Comparison of ENCODE assay signal across 21 cellular contexts in the genomic region with DNA sequence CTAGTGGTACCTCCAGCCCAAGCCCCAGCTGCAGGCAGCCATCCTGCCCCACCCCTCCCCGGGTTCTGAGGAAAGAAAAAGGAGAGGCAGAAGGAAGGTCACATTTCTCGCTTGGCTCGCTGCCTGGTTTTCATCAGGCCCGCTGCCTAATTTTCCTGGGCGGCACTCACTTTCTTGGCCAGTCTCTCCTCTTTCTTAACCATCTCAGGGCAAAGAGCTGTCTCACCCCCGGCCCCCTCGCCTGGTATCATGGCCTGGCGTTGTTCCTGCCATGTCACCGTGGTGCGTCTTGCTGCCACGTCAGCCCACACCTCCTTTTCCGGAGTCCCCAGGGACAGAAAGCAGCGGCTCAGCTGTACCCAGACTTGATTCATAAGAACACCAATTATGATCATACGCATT. TPM values are rescaled to one million over a fixed set of nuclear protein-coding genes. Genes with fewer than 3 reads are reported as not detected.
DNase-seq lines count a peak whose midpoint lies in the region; ATAC-seq, FAIRE-seq and TF ChIP-seq lines count a peak whose summit lies in the region.
"Had no signal": no experiment of that assay in that cellular context is flagged by ENCODE, and none has a peak within 500 bp of the region (broad histone marks: within the 10 kb centered on the region; RNA-seq: fewer than 3 reads in every experiment).

No MANE protein-coding gene starts in this region.

- no peaks in the 10 kb centered on the region for H3K27me3 Mint-ChIP-seq in MCF 10A (ENCODE audit: insufficient read depth, unreplicated experiment)
- H3K27me3 Mint-ChIP-seq in WTC11 (ENCODE audit: low read depth), result no peaks in the 10 kb centered on the region
- H3K27me3 Mint-ChIP-seq in activated CD4-positive, alpha-beta memory T cell treated with anti-CD3 and anti-CD28 coated beads, Interleukin-2, amount 10 ng/mL, durations not matched to agents 7 days and 5 days, result peaks cover 9% of the 10 kb centered on the region

- CTCF ChIA-PET in MCF 10A (lab: Yijun Ruan, JAX) (interaction anchor here (0.6 kb wide), 3 partner anchors 38 to 323 kb away, joined by 3 read pairs; no protein-coding TSS in a partner anchor), WTC11 (lab: Charles Lee) (no interaction called here)
- CTCF ChIA-PET in activated CD4-positive, alpha-beta memory T cell treated with anti-CD3 and anti-CD28 coated beads, Interleukin-2, amount 10 ng/mL, durations not matched to agents 7 days and 5 days (lab: Charles Lee), result no interaction called here

- no peak overlapping the region for H3K27ac Mint-ChIP-seq in MCF 10A (ENCODE audit: low read depth, unreplicated experiment)
- no peak overlapping the region for H3K27ac Mint-ChIP-seq in WTC11
- no peak overlapping the region for H3K27ac Mint-ChIP-seq in activated CD4-positive, alpha-beta memory T cell treated with anti-CD3 and anti-CD28 coated beads, Interleukin-2, amount 10 ng/mL, durations not matched to agents 7 days and 5 days

- H3K27me3 ChIP-seq in breast epithelium (peaks cover 0 to 3% of the 10 kb centered on the region in 2 donors), keratinocyte (ENCODE audit: control insufficient read depth, extremely low read depth, insufficient read depth, low read length) (no peaks in the 10 kb centered on the region)
- H3K27me3 ChIP-seq: BLaER1, upper lobe of left lung had no signal

- H3K36me3 Mint-ChIP-seq in MCF 10A (ENCODE audit: insufficient read depth, unreplicated experiment) (no peaks in the 10 kb centered on the region), WTC11 (no peaks in the 10 kb centered on the region)
- H3K36me3 Mint-ChIP-seq in activated CD4-positive, alpha-beta memory T cell treated with anti-CD3 and anti-CD28 coated beads, Interleukin-2, amount 10 ng/mL, durations not matched to agents 7 days and 5 days (ENCODE audit: low read depth), result no peaks in the 10 kb centered on the region
- H3K36me3 Mint-ChIP-seq: naive thymus-derived CD8-positive, alpha-beta T cell had no signal

- H3K79me2 ChIP-seq in keratinocyte (ENCODE audit: control insufficient read depth, insufficient read depth, low read length), result no peaks in the 10 kb centered on the region

- H3K9ac ChIP-seq in keratinocyte (ENCODE audit: control insufficient read depth, extremely low read depth, insufficient read depth, low read length), result peak overlapping the region; percentile 33
- H3K9ac ChIP-seq: BLaER1 had no signal

- intact Hi-C loops in MCF 10A (cut with micrococcal nuclease) (no loop called here), breast epithelium (cut with DNase I; ENCODE audit: low total_unique reads) (loop anchor here (5.0 kb wide), 1 partner anchor 464 kb away; no protein-coding TSS in a partner anchor)

- H3K9me3 ChIP-seq in breast epithelium (no peaks in the 10 kb centered on the region), keratinocyte (ENCODE audit: control insufficient read depth, low read depth, low read length) (no peaks in the 10 kb centered on the region)
- H3K9me3 ChIP-seq: BLaER1, upper lobe of left lung had no signal

- H3K9me3 Mint-ChIP-seq in MCF 10A (ENCODE audit: unreplicated experiment), result no peaks in the 10 kb centered on the region
- H3K9me3 Mint-ChIP-seq in WTC11, result no peaks in the 10 kb centered on the region
- H3K9me3 Mint-ChIP-seq in activated CD4-positive, alpha-beta memory T cell treated with anti-CD3 and anti-CD28 coated beads, Interleukin-2, amount 10 ng/mL, durations not matched to agents 7 days and 5 days, result no peaks in the 10 kb centered on the region
- H3K9me3 Mint-ChIP-seq: naive thymus-derived CD8-positive, alpha-beta T cell had no signal

- H3K36me3 ChIP-seq in breast epithelium (no peaks in the 10 kb centered on the region), keratinocyte (ENCODE audit: control insufficient read depth in 2 of 2, extremely low read depth in 1 of 2, insufficient read depth in 2 of 2, low read length in 2 of 2) (no peaks in the 10 kb centered on the region)
- H3K36me3 ChIP-seq: BLaER1, upper lobe of left lung had no signal

- no peaks in the 10 kb centered on the region for H3K4me1 ChIP-seq in breast epithelium
- peaks cover 51% of the 10 kb centered on the region for H3K4me1 ChIP-seq in keratinocyte (ENCODE audit: control insufficient read depth, extremely low read depth, insufficient read depth, low read length)
- H3K4me1 ChIP-seq: BLaER1 had no signal

- TF ChIP-seq CTCF in MCF 10A (IDR thresholded peaks at IDR 0.05; ENCODE audit: unreplicated experiment) (no peak), breast epithelium (IDR thresholded peaks at IDR 0.05) (no peak), keratinocyte (optimal IDR thresholded peaks at IDR 0.05 in 1 of 3, IDR thresholded peaks at IDR 0.05 in 1 of 3, conservative IDR thresholded peaks at IDR 0.05 in 1 of 3; ENCODE audit: extremely low read depth in 1 of 3, insufficient read depth in 2 of 3, low read length in 3 of 3) (no peak), WTC11 (IDR thresholded peaks at IDR 0.05) (no peak)

- H2AFZ ChIP-seq in keratinocyte (ENCODE audit: control insufficient read depth, low read length), result peak overlapping the region; percentile 79

- no peak for TF ChIP-seq POLR2A in breast epithelium (IDR thresholded peaks at IDR 0.05)

- H4K20me1 ChIP-seq in keratinocyte (ENCODE audit: control insufficient read depth, extremely low read depth, insufficient read depth, low read length), result no peaks in the 10 kb centered on the region
- H4K20me1 ChIP-seq: BLaER1 had no signal

- FAIRE-seq in keratinocyte (lab: Jason Lieb, UNC), result no peak
- FAIRE-seq: D721Med, GM12891, kidney had no signal

- H3K4me1 Mint-ChIP-seq in MCF 10A (ENCODE audit: insufficient read depth, unreplicated experiment) (peaks cover 41% of the 10 kb centered on the region), WTC11 (peaks cover 4% of the 10 kb centered on the region)
- no peaks in the 10 kb centered on the region for H3K4me1 Mint-ChIP-seq in activated CD4-positive, alpha-beta memory T cell treated with anti-CD3 and anti-CD28 coated beads, Interleukin-2, amount 10 ng/mL, durations not matched to agents 7 days and 5 days
- H3K4me1 Mint-ChIP-seq: naive thymus-derived CD8-positive, alpha-beta T cell had no signal

- no TSS peak for BruUV-seq in MCF 10A (replicated peaks; lab: Mats Ljungman, UMichigan)

- H3K27ac ChIP-seq in breast epithelium, result peak overlapping the region in 1 of 2 donors; percentile 12
- H3K27ac ChIP-seq in keratinocyte (ENCODE audit: control insufficient read depth, insufficient read depth, low read length), result peak overlapping the region; percentile 48
- H3K27ac ChIP-seq: BLaER1, upper lobe of left lung had no signal

- ATAC-seq in WTC11, result no peak
- ATAC-seq: naive thymus-derived CD8-positive, alpha-beta T cell had no signal

- peak overlapping the region in 1 of 3 donors; percentile 8 for H3K4me3 ChIP-seq in breast epithelium
- no peak overlapping the region for H3K4me3 ChIP-seq in keratinocyte (ENCODE audit: control insufficient read depth in 2 of 3, extremely low read depth in 1 of 3, insufficient read depth in 2 of 3, low read depth in 1 of 3, low read length in 3 of 3)
- H3K4me3 ChIP-seq: BLaER1, upper lobe of left lung had no signal

- DNase-seq in MCF 10A (ENCODE audit: unreplicated experiment) (peak; percentile 93), breast epithelium (ENCODE audit: low spot score in 2 of 2) (no peak), fibroblast of gingiva (ENCODE audit: low read depth) (peak; percentile 11), keratinocyte (ENCODE audit: low read depth, low spot score) (no peak), NOMO-1 treated with DMSO at 0.1 percent for 48 hours (lab: John Stamatoyannopoulos, UW; ENCODE audit: unreplicated experiment) (no peak), WTC11 (ENCODE audit: low spot score) (no peak), NCI-H1436 (lab: John Stamatoyannopoulos, UW) (no peak)
- DNase-seq in activated CD4-positive, alpha-beta memory T cell treated with anti-CD3 and anti-CD28 coated beads, Interleukin-2, amount 10 ng/mL, durations not matched to agents 7 days and 5 days, result no peak
- DNase-seq: activated CD4-positive, alpha-beta T cell treated with anti-CD3 and anti-CD28 coated beads for 48 hours; activated CD8-positive, alpha-beta memory T cell treated with anti-CD3 and anti-CD28 coated beads, Interleukin-2, amount 50 U/mL, for 4 hours; activated effector memory CD4-positive, alpha-beta T cell treated with anti-CD3 and anti-CD28 coated beads, Interleukin-2, amount 50 U/mL, for 16 hours; HCEC 1CT; kidney; mesendoderm; naive thymus-derived CD8-positive, alpha-beta T cell; stimulated activated CD4-positive, alpha-beta T cell treated with anti-CD3 and anti-CD28 coated beads, Interleukin-4, amount 100 ng/mL, for 1 hour; SW 1271; upper lobe of left lung had no signal

- dilution Hi-C loops in keratinocyte (cut with MboI; ENCODE audit: extremely low pct_ligation_motif_present, low sequenced_read_pairs), result no loop called here

- H3K4me3 Mint-ChIP-seq in MCF 10A (ENCODE audit: unreplicated experiment) (no peak overlapping the region), WTC11 (no peak overlapping the region)
- no peak overlapping the region for H3K4me3 Mint-ChIP-seq in activated CD4-positive, alpha-beta memory T cell treated with anti-CD3 and anti-CD28 coated beads, Interleukin-2, amount 10 ng/mL, durations not matched to agents 7 days and 5 days
- H3K4me3 Mint-ChIP-seq: naive thymus-derived CD8-positive, alpha-beta T cell had no signal

- no peaks in the 10 kb centered on the region for H3K9me1 ChIP-seq in keratinocyte (ENCODE audit: control insufficient read depth, extremely low read depth, insufficient read depth, low read length)

- H3K4me2 ChIP-seq in keratinocyte (ENCODE audit: control insufficient read depth, extremely low read depth, insufficient read depth, low read depth, low read length), result peak overlapping the region; percentile 18
- H3K4me2 ChIP-seq: BLaER1 had no signal

- POLR2A ChIA-PET in MCF 10A (lab: Yijun Ruan, JAX) (interaction anchor here (1.5 to 2.9 kb wide), 4 partner anchors 18 to 78 kb away, joined by 3 to 19 read pairs (median 12); a partner anchor contains a TSS), WTC11 (lab: Charles Lee) (no interaction called here)
- POLR2A ChIA-PET in activated CD4-positive, alpha-beta memory T cell treated with anti-CD3 and anti-CD28 coated beads, Interleukin-2, amount 10 ng/mL, durations not matched to agents 7 days and 5 days (lab: Charles Lee), result no interaction called here

TF ChIP-seq in WTC11, 78 proteins besides CTCF, POLR2A, EP300 and RAD21 (continues in another document):
- TF ChIP-seq CREM (CRISPR knock-in tag; IDR thresholded peaks at IDR 0.05), result no peak

RNA-seq across cellular contexts. Expression of a gene that starts 26.6 kb away (rescaled TPM):
- total RNA-seq in MCF 10A (2022) (11.1 and 13.2 TPM in 2 replicates), breast epithelium (10 to 100 TPM in 2 of 3 donors, 1 to 10 TPM in 1; 1.1 to 39.1 (median 32.4) TPM), WTC11 (2021) (6.9 to 11.7 TPM (median 8.7 TPM) in 3 replicates)
- polyA plus RNA-seq in keratinocyte, result 2.8 to 5.0 TPM (median 4.4 TPM) in 3 replicates
- 66.1 TPM for polyA plus RNA-seq in keratinocyte (2011; ENCODE audit: low read depth)
- 2.4 and 4.8 TPM in 2 replicates for polyA plus RNA-seq in keratinocyte (2011; cell fraction: cytosol; rRNA removed)
- 18.6 and 23.7 TPM in 2 replicates for polyA plus RNA-seq in keratinocyte (2011; cell fraction: nucleus; rRNA removed)
- polyA plus RNA-seq in keratinocyte (2012; ENCODE audit: low replicate concordance), result 5.9 and 27.8 TPM in 2 replicates
- polyA minus RNA-seq in keratinocyte, result 5.2 to 17.9 TPM (median 7.7 TPM) in 3 replicates
- polyA minus RNA-seq in keratinocyte (2011; cell fraction: cytosol; rRNA and poly(A)+ RNA removed), result 9.6 TPM
- 17.5 and 18.8 TPM in 2 replicates for polyA minus RNA-seq in keratinocyte (2011; cell fraction: nucleus; rRNA and poly(A)+ RNA removed)
- total RNA-seq in activated CD4-positive, alpha-beta memory T cell treated with anti-CD3 and anti-CD28 coated beads, Interleukin-2, amount 10 ng/mL, durations not matched to agents 7 days and 5 days, result 1 to 10 TPM; 8.1 to 9.0 TPM

Comparison
In these comparisons a context has a peak if more than half of its experiments do, and no peak if none do; other contexts are left out.
1. DNase-seq: peak in MCF 10A (single experiment) and fibroblast of gingiva (single experiment); none in breast epithelium (0 of 2), keratinocyte (single experiment), NOMO-1 treated with DMSO at 0.1 percent for 48 hours (single experiment), WTC11 (single experiment), activated CD4-positive, alpha-beta memory T cell treated with anti-CD3 and anti-CD28 coated beads, Interleukin-2, amount 10 ng/mL, durations not matched to agents 7 days and 5 days (single experiment) and NCI-H1436 (single experiment).